ENCODE assay signal across 13 cellular contexts in the genomic region with DNA sequence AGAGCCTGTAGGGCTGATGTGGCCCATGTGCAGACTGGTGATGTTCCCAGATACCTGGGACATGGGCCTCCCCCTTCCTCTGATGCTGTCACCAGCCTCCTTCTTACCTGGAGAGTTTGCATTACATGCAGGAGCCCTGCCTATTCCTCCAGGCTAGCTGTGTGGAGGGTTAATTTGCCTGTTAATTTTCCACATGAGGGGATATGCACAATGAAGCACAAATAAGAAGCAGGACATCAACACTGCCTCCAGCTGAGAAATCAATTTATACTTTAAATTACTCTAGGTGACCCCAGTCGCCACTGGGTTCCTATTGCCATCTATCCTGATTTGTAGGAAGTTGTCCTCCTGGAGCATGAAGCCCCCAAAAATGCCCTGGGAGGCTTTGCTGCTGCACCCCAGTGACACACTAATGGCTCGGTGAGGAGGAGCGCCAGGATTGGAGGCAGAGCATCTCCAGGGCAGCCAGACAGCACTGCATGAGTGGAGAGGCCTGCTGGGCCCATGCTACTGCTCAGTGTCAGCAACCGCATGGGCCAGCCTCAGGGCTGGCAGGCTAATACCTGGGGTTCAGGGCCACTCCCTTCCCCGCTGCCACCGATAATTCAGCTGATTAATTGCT.
"Had no signal": no experiment of that assay in that cellular context is flagged by ENCODE, and none has a peak within 500 bp of the region (broad histone marks: within the 10 kb centered on the region; RNA-seq: fewer than 3 reads in every experiment).

No MANE protein-coding gene starts in this region.

- ATAC-seq: activated CD8-positive, alpha-beta memory T cell treated with anti-CD3 and anti-CD28 coated beads, Interleukin-2, amount 10 ng/mL, durations not matched to agents 7 days and 5 days; activated T-cell treated with anti-CD3 and anti-CD28 coated beads, Interleukin-2, amount 50 U/mL, for 4 hours; naive thymus-derived CD4-positive, alpha-beta T cell; right lobe of liver; stimulated activated effector memory CD8-positive, alpha-beta T cell treated with anti-CD3 and anti-CD28 coated beads, Interleukin-12 subunit alpha, Interleukin-12 subunit beta, amount 100 ng/mL, for 72 hours had no signal

- H3K36me3 Mint-ChIP-seq: activated CD8-positive, alpha-beta memory T cell treated with anti-CD3 and anti-CD28 coated beads, Interleukin-2, amount 10 ng/mL, durations not matched to agents 7 days and 5 days; activated naive CD8-positive, alpha-beta T cell treated with anti-CD3 and anti-CD28 coated beads, Interleukin-2, amount 10 ng/mL, durations not matched to agents 7 days and 5 days; naive thymus-derived CD4-positive, alpha-beta T cell; stimulated activated effector memory CD8-positive, alpha-beta T cell treated with anti-CD3 and anti-CD28 coated beads, Interleukin-12 subunit alpha, Interleukin-12 subunit beta, amount 100 ng/mL, for 72 hours had no signal

- H3K4me3 Mint-ChIP-seq: activated CD8-positive, alpha-beta memory T cell treated with anti-CD3 and anti-CD28 coated beads, Interleukin-2, amount 10 ng/mL, durations not matched to agents 7 days and 5 days; activated naive CD8-positive, alpha-beta T cell treated with anti-CD3 and anti-CD28 coated beads, Interleukin-2, amount 10 ng/mL, durations not matched to agents 7 days and 5 days; activated T-cell treated with anti-CD3 and anti-CD28 coated beads, Interleukin-2, amount 50 U/mL, for 4 hours; naive thymus-derived CD4-positive, alpha-beta T cell; stimulated activated effector memory CD8-positive, alpha-beta T cell treated with anti-CD3 and anti-CD28 coated beads, Interleukin-12 subunit alpha, Interleukin-12 subunit beta, amount 100 ng/mL, for 72 hours; T-helper 2 cell treated with Interferon-gamma antibody and Interleukin-4, amounts not matched to agents 5 μg/mL and 100 μg/mL, for 36 hours had no signal

- H3K27ac Mint-ChIP-seq: activated CD8-positive, alpha-beta memory T cell treated with anti-CD3 and anti-CD28 coated beads, Interleukin-2, amount 10 ng/mL, durations not matched to agents 7 days and 5 days; activated naive CD8-positive, alpha-beta T cell treated with anti-CD3 and anti-CD28 coated beads, Interleukin-2, amount 10 ng/mL, durations not matched to agents 7 days and 5 days; naive thymus-derived CD4-positive, alpha-beta T cell; stimulated activated effector memory CD8-positive, alpha-beta T cell treated with anti-CD3 and anti-CD28 coated beads, Interleukin-12 subunit alpha, Interleukin-12 subunit beta, amount 100 ng/mL, for 72 hours; T-helper 2 cell treated with Interferon-gamma antibody and Interleukin-4, amounts not matched to agents 5 μg/mL and 100 μg/mL, for 36 hours had no signal

- DNase-seq: activated CD8-positive, alpha-beta memory T cell treated with anti-CD3 and anti-CD28 coated beads, Interleukin-2, amount 10 ng/mL, durations not matched to agents 7 days and 5 days; activated gamma-delta T cell; activated naive CD8-positive, alpha-beta T cell treated with anti-CD3 and anti-CD28 coated beads, Interleukin-2, amount 10 ng/mL, durations not matched to agents 7 days and 5 days; activated T-cell treated with anti-CD3 and anti-CD28 coated beads, Interleukin-2, amount 50 U/mL, for 4 hours; anterior cingulate cortex; esophagus squamous epithelium; foreskin fibroblast; glutamatergic neuron; naive thymus-derived CD4-positive, alpha-beta T cell; nucleus accumbens; right lobe of liver had no signal

- H3K9me3 Mint-ChIP-seq: activated naive CD8-positive, alpha-beta T cell treated with anti-CD3 and anti-CD28 coated beads, Interleukin-2, amount 10 ng/mL, durations not matched to agents 7 days and 5 days; activated T-cell treated with anti-CD3 and anti-CD28 coated beads, Interleukin-2, amount 50 U/mL, for 4 hours; stimulated activated effector memory CD8-positive, alpha-beta T cell treated with anti-CD3 and anti-CD28 coated beads, Interleukin-12 subunit alpha, Interleukin-12 subunit beta, amount 100 ng/mL, for 72 hours; T-helper 2 cell treated with Interferon-gamma antibody and Interleukin-4, amounts not matched to agents 5 μg/mL and 100 μg/mL, for 36 hours had no signal

- H3K4me1 Mint-ChIP-seq: activated CD8-positive, alpha-beta memory T cell treated with anti-CD3 and anti-CD28 coated beads, Interleukin-2, amount 10 ng/mL, durations not matched to agents 7 days and 5 days; activated naive CD8-positive, alpha-beta T cell treated with anti-CD3 and anti-CD28 coated beads, Interleukin-2, amount 10 ng/mL, durations not matched to agents 7 days and 5 days; naive thymus-derived CD4-positive, alpha-beta T cell; stimulated activated effector memory CD8-positive, alpha-beta T cell treated with anti-CD3 and anti-CD28 coated beads, Interleukin-12 subunit alpha, Interleukin-12 subunit beta, amount 100 ng/mL, for 72 hours had no signal
